ENCODE assay signal across 11 cellular contexts in genomic region chr10:79407811-79408795, GRCh38. TPM values are rescaled to one million over a fixed set of nuclear protein-coding genes. Genes with fewer than 3 reads are reported as not detected.
DNase-seq lines count a peak whose midpoint lies in the region; ATAC-seq and TF ChIP-seq lines count a peak whose summit lies in the region.
"Had no signal": no experiment of that assay in that cellular context is flagged by ENCODE, and none has a peak within 500 bp of the region (broad histone marks: within the 10 kb centered on the region; RNA-seq: fewer than 3 reads in every experiment).

No MANE protein-coding gene starts in this region.

- H3K36me3 ChIP-seq in RWPE2 (ENCODE audit: low read depth) (no peaks in the 10 kb centered on the region), upper lobe of left lung (no peaks in the 10 kb centered on the region)

- TF ChIP-seq EP300 in upper lobe of left lung (IDR thresholded peaks at IDR 0.05), result no peak

- H3K9me3 ChIP-seq in RWPE2 (ENCODE audit: severe bottlenecking), result no peaks in the 10 kb centered on the region
- no peaks in the 10 kb centered on the region for H3K9me3 ChIP-seq in upper lobe of left lung

- no peak for TF ChIP-seq CTCF in RWPE2 (IDR thresholded peaks at IDR 0.05; ENCODE audit: poor library complexity, severe bottlenecking)
- TF ChIP-seq CTCF in upper lobe of left lung (IDR thresholded peaks at IDR 0.05), result no peak

- no peaks in the 10 kb centered on the region for H3K27me3 ChIP-seq in RWPE2 (ENCODE audit: insufficient read depth, poor library complexity, severe bottlenecking)
- no peaks in the 10 kb centered on the region for H3K27me3 ChIP-seq in upper lobe of left lung

- ATAC-seq in RWPE2 (ENCODE audit: low read depth) (no peak), upper lobe of left lung (ENCODE audit: low FRiP score in 2 of 2) (peak in 1 of 2 donors; percentile 54), HG03108 (IDR thresholded peaks at IDR 0.05; ENCODE audit: unreplicated experiment) (no peak)
- ATAC-seq: Panc1 had no signal

- H3K4me1 ChIP-seq in RWPE2 (ENCODE audit: insufficient read depth, poor library complexity, severe bottlenecking), result no peaks in the 10 kb centered on the region
- peaks cover 51 to 80% (median 75%) of the 10 kb centered on the region in 4 donors for H3K4me1 ChIP-seq in upper lobe of left lung

- no peak for TF ChIP-seq POLR2A in upper lobe of left lung (IDR thresholded peaks at IDR 0.05)

- DNase-seq in RWPE2 (ENCODE audit: low spot score), result peak; percentile 38
- peak; percentile 84 for DNase-seq in fibroblast of gingiva (ENCODE audit: low read depth)
- peak; percentile 88 for DNase-seq in mesenteric fat pad (ENCODE audit: low spot score)
- no peak for DNase-seq in upper lobe of left lung
- DNase-seq in A172 (ENCODE audit: low spot score), result no peak
- no peak for DNase-seq in SKM-1 treated with dmso at 0.1 percent for 144 hours (lab: John Stamatoyannopoulos, UW; ENCODE audit: unreplicated experiment)
- DNase-seq: activated CD4-positive, alpha-beta T cell treated with anti-CD3 and anti-CD28 coated beads, Interleukin-2, amount 10 ng/mL, durations not matched to agents 24 days and 14 days; activated naive CD8-positive, alpha-beta T cell treated with anti-CD3 and anti-CD28 coated beads for 36 hours; H9 had no signal

- H3K27ac ChIP-seq in RWPE2 (ENCODE audit: poor library complexity, severe bottlenecking), result no peak overlapping the region
- peak overlapping the region; percentile 53 to 87 (median 80) for H3K27ac ChIP-seq in upper lobe of left lung

- 75 to 85% methylated on average over 11 to 16 of the region's 17 CpGs for WGBS in upper lobe of left lung, 2 donors

- no peak overlapping the region for H3K4me3 ChIP-seq in RWPE2 (ENCODE audit: severe bottlenecking)
- no peak overlapping the region for H3K4me3 ChIP-seq in upper lobe of left lung

RNA-seq across cellular contexts. Expression of gene ZCCHC24, which starts 37.3 kb away (rescaled TPM):
- total RNA-seq in mesenteric fat pad (90.8 TPM), upper lobe of left lung (10 to 100 TPM; 12.6 to 45.7 (median 21.0) TPM)
- total RNA-seq in A172 (2014; rRNA removed; shearing (Covaris generic)), result 10.7 and 12.2 TPM in 2 replicates

Comparison
In these comparisons a context has a peak if more than half of its experiments do, and no peak if none do; other contexts are left out.
1. DNase-seq: peak in RWPE2 (single experiment), fibroblast of gingiva (single experiment) and mesenteric fat pad (single experiment); none in upper lobe of left lung (0 of 2), A172 (single experiment) and SKM-1 treated with dmso at 0.1 percent for 144 hours (single experiment).